25 cellular contexts compared by ENCODE assay signal in the genomic region with DNA sequence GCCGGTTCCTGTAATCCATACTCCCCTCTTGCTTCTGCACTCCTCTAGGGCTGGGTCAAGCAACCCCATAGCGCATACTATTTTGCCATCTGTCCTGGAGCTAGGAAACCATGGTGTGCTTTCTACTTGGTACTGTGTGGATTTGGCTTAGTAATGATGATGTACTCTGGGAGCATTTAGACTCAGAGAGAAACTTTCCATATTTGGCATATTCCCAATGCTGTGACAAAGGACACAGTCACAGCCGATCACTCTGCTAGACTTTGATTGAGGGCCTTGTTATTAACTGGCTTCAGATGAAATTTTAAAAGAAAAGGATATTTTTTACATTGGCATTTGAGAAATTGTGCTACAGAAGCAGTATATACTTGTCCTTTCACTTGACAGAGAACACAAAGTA.
"Had no signal": no experiment of that assay in that cellular context is flagged by ENCODE, and none has a peak within 500 bp of the region (broad histone marks: within the 10 kb centered on the region; RNA-seq: fewer than 3 reads in every experiment).

No MANE protein-coding gene starts in this region.

- H3K4me1 ChIP-seq: gastrocnemius medialis, heart left ventricle, lower lobe of right lung, pancreas, right atrium auricular region, sigmoid colon, suprapubic skin, vagina had no signal

- H3K4me3 ChIP-seq: gastrocnemius medialis, heart left ventricle, lower lobe of right lung, mucosa of descending colon, pancreas, right atrium auricular region, sigmoid colon, suprapubic skin, vagina had no signal

- ATAC-seq: esophagus mucosa; gastrocnemius medialis; heart left ventricle; left ventricle myocardium superior; lower lobe of right lung; mucosa of descending colon; natural killer cell treated with Interleukin-12 subunit alpha and Interleukin-12 subunit beta and Interleukin-15 and Interleukin-18, amount 100 ng/mL, for 72 hours; pancreas; stimulated activated memory B cell treated with anti-CD40 and anti-IgM and Interleukin-4, amounts not matched to agents 10 μg/mL and 1 μg/mL and 100 μg/mL, for 72 hours; stimulated activated naive CD8-positive, alpha-beta T cell treated with anti-CD3 and anti-CD28 coated beads, Interleukin-15, Interleukin-2, amounts not matched to agents 100 U/mL and 50 U/mL, for 24 hours had no signal

- H3K27ac ChIP-seq: epithelial cell of prostate, gastrocnemius medialis, heart left ventricle, lower lobe of right lung, neutrophil, pancreas, right atrium auricular region, sigmoid colon, suprapubic skin, vagina had no signal

- H3K9me3 ChIP-seq: gastrocnemius medialis, neutrophil, pancreas had no signal

- H3K27me3 ChIP-seq: gastrocnemius medialis, heart left ventricle, neutrophil, pancreas, right atrium auricular region, sigmoid colon, suprapubic skin, vagina had no signal

- H3K36me3 ChIP-seq: gastrocnemius medialis, heart left ventricle, lower lobe of right lung, neutrophil, pancreas, right atrium auricular region, sigmoid colon, suprapubic skin, vagina had no signal

- DNase-seq: effector CD8-positive, alpha-beta T cell; endodermal cell; foreskin fibroblast; gastrocnemius medialis; heart left ventricle; islet precursor cell; kidney glomerular epithelial cell; left ventricle myocardium superior; lower lobe of right lung; mucosa of descending colon; naive B cell; pancreas; sigmoid colon; stimulated activated CD4-positive, alpha-beta T cell treated with anti-CD3 and anti-CD28 coated beads, Interleukin-2, amount 100 ng/mL, for 24 hours; stimulated activated CD4-positive, alpha-beta T cell treated with anti-CD3 and anti-CD28 coated beads, Interleukin-4, amount 100 ng/mL, for 4 hours; stimulated activated naive CD8-positive, alpha-beta T cell treated with anti-CD3 and anti-CD28 coated beads, Interleukin-15, Interleukin-2, amounts not matched to agents 100 U/mL and 50 U/mL, for 24 hours; trophoblast cell had no signal
